In the genomic region with DNA sequence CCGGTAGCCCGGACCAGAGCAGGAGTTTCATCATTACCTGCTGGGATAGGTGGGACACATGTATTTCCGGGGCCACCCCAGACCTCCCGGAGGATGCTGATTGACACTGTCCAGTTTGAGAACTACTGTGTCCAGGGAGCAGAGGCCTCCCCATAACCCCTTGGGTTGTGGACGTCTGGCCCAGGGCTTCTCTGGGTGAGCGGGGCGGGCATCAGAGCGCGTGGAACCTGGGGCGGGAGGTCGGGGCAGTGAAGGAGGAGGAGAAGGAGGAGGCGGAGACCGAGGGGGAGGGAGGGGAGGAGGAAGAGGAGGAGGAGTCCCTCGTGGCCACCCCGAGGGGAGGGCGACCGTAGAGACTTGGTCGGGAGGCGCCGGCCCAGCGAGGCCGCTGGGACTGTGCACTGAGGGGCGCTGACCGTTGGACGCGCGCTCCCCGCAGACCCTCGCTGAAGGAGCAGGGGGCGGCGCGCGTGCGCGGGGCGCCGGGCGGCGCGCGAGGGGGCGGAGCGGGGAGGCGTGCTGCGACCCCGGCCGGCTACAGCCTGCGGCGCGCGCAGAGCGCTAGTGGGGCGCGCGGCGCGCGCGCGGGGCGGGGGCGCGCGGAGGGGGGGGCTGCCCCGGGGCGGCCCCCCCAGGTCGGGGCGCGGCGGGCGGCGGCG, we compare ENCODE assay signal across 8 cellular contexts. TPM values are rescaled to one million over a fixed set of nuclear protein-coding genes. Genes with fewer than 3 reads are reported as not detected.
DNase-seq lines count a peak whose midpoint lies in the region; ATAC-seq and TF ChIP-seq lines count a peak whose summit lies in the region.

A gene (plus strand): TSS at position 356 of the 659 bp plus-strand sequence. CDS start 366 bp downstream, outside the sequence.

- H3K9me3 ChIP-seq in CD4-positive, alpha-beta T cell (ENCODE audit: control insufficient read depth, low read length) = no peaks in the 10 kb centered on the region

- in situ Hi-C loops in T47D (cut with HindIII; ENCODE audit: low pct_unique_long_range_greater_than_20kb, low sequenced_read_pairs) = no loop called here

- H3K36me3 Mint-ChIP-seq in CD4-positive, alpha-beta T cell (ENCODE audit: low read depth) = peaks cover 4% of the 10 kb centered on the region

- H3K27me3 ChIP-seq in CD4-positive, alpha-beta T cell (ENCODE audit: control insufficient read depth, insufficient read depth, low read length) = no peaks in the 10 kb centered on the region

- peak within 1 kb of the TSS; percentile 92 for H3K4me3 Mint-ChIP-seq in CD4-positive, alpha-beta T cell

- peak within 1 kb of the TSS; percentile 22 for H3K27ac Mint-ChIP-seq in CD4-positive, alpha-beta T cell

- no peak for TF ChIP-seq CTCF in CD4-positive, alpha-beta T cell (IDR thresholded peaks at IDR 0.05)

- POLR2A ChIA-PET in CD4-positive, alpha-beta T cell (lab: Charles Lee) = no interaction called here

- peak in 9 of 10 experiments; percentile 11 to 61 (median 31) for DNase-seq in CD4-positive, alpha-beta T cell
- DNase-seq in LHCN-M2 (ENCODE audit: low read depth) (peak; percentile 41), UCSD-AML1 (lab: John Stamatoyannopoulos, UW; ENCODE audit: unreplicated experiment) (peak; percentile 69), T47D (ENCODE audit: low read depth in 1 of 2, low spot score in 1 of 2) (peak; percentile 71 to 78), iris pigment epithelial cell (ENCODE audit: low read depth) (peak; percentile 25), T1000 (lab: John Stamatoyannopoulos, UW) (no peak)
- DNase-seq in stimulated activated CD4-positive, alpha-beta T cell treated with anti-CD3 and anti-CD28 coated beads, Interleukin-12 subunit alpha, Interleukin-12 subunit beta, amount 100 ng/mL, for 4 hours = peak; percentile 63

- no peak within 1 kb of the TSS for H3K27ac ChIP-seq in CD4-positive, alpha-beta T cell (ENCODE audit: low read depth, low read length)

- H3K4me1 Mint-ChIP-seq in CD4-positive, alpha-beta T cell (ENCODE audit: low read depth) = peaks cover 41% of the 10 kb centered on the region

- CTCF ChIA-PET in CD4-positive, alpha-beta T cell (lab: Charles Lee) = no interaction called here

- peak; percentile 66 for ATAC-seq in CD4-positive, alpha-beta T cell (ENCODE audit: poor library complexity)
- ATAC-seq in GM21381 (IDR thresholded peaks at IDR 0.05; ENCODE audit: unreplicated experiment) = peak; percentile 44

- H3K27me3 Mint-ChIP-seq in CD4-positive, alpha-beta T cell = peaks cover 7% of the 10 kb centered on the region

- no peaks in the 10 kb centered on the region for H3K9me3 Mint-ChIP-seq in CD4-positive, alpha-beta T cell

- intact Hi-C loops in CD4-positive, alpha-beta T cell (cut with DNase I, micrococcal nuclease) = loop anchor here in 1 of 2 experiments (5.0 kb wide), 1 partner anchor 147 kb away; no protein-coding TSS in a partner anchor

RNA-seq across cellular contexts. Expression of the gene that starts here (rescaled TPM):
- 1 to 10 TPM; 1.7 to 2.0 TPM for total RNA-seq in CD4-positive, alpha-beta T cell
- total RNA-seq in LHCN-M2 (2014; rRNA removed) = 2.9 and 3.2 TPM in 2 replicates
- polyA plus RNA-seq in LHCN-M2 (2012) = 1.9 TPM
